In the genomic region with DNA sequence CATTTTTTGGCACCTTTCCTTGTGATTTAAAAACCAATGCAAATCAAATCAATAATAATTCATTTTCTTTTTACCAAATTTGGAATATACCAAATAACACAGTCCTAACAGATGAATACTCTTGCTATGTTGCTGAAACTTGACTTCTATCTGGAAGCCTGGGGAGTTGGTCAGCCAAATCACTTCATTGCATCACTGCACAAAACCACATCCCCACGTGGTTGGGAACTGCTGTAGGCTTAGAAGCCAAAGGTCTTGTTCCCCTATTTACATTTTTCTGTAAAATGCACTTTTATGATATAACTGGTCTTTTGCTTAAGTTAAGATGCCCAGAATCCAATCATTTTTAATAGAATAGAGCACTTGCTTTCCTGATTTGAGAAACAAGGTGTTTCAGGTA, we compare ENCODE assay signal across 11 cellular contexts.
DNase-seq lines count a peak whose midpoint lies in the region; ATAC-seq lines count a peak whose summit lies in the region.
"Had no signal": no experiment of that assay in that cellular context is flagged by ENCODE, and none has a peak within 500 bp of the region (broad histone marks: within the 10 kb centered on the region; RNA-seq: fewer than 3 reads in every experiment).

No MANE protein-coding gene starts in this region.

- in situ Hi-C loops in ACHN (cut with HindIII; ENCODE audit: low pct_ligation_motif_present, low pct_unique_long_range_greater_than_20kb, low sequenced_read_pairs): no loop called here

- peak; percentile 73 for ATAC-seq in GM19467 (IDR thresholded peaks at IDR 0.05; ENCODE audit: unreplicated experiment)
- ATAC-seq: left ventricle myocardium superior had no signal

- peak; percentile 40 for DNase-seq in ACHN
- peak; percentile 5 for DNase-seq in HK-2 (ENCODE audit: unreplicated experiment)
- peak; percentile 5 for DNase-seq in astrocyte of the hippocampus (ENCODE audit: low read depth, low spot score)
- DNase-seq in SHP77 (lab: John Stamatoyannopoulos, UW): no peak
- DNase-seq in RKO (ENCODE audit: low spot score): no peak
- DNase-seq in NCI-H226: no peak
- no peak for DNase-seq in DMS53 treated with DMSO at 0.1 percent for 48 hours (lab: John Stamatoyannopoulos, UW; ENCODE audit: unreplicated experiment)
- DNase-seq: activated CD8-positive, alpha-beta memory T cell treated with anti-CD3 and anti-CD28 coated beads for 24 hours; left ventricle myocardium superior; NCI-H2171 had no signal

Comparison
In these comparisons a context has a peak if more than half of its experiments do, and no peak if none do; other contexts are left out.
1. DNase-seq: peak in ACHN (single experiment), HK-2 (single experiment) and astrocyte of the hippocampus (single experiment); none in SHP77 (0 of 2), RKO (single experiment), NCI-H226 (single experiment) and DMS53 treated with DMSO at 0.1 percent for 48 hours (single experiment).